In genomic region chr9:14597171-14597799, GRCh38 we compare ENCODE assay signal across 21 cellular contexts.
A peak's percentile ranks its signal among the peaks of the same experiment; 100 is the strongest.
DNase-seq lines count a peak whose midpoint lies in the region; ATAC-seq, FAIRE-seq and TF ChIP-seq lines count a peak whose summit lies in the region.
"Had no signal": no experiment of that assay in that cellular context is flagged by ENCODE, and none has a peak within 500 bp of the region (broad histone marks: within the 10 kb centered on the region; RNA-seq: fewer than 3 reads in every experiment).

No MANE protein-coding gene starts in this region.

- H3K9ac ChIP-seq in endodermal cell (ENCODE audit: extremely low read depth, low read length, poor library complexity, severe bottlenecking) (no peak overlapping the region), kidney (ENCODE audit: low read length in 2 of 2) (no peak overlapping the region)
- H3K9ac ChIP-seq: BLaER1, GM23248 had no signal

- FAIRE-seq in kidney (lab: Jason Lieb, UNC): no peak
- FAIRE-seq: GM12892, GM18507, H54 had no signal

- H3K9me3 Mint-ChIP-seq in endodermal cell: peaks cover 21% of the 10 kb centered on the region
- peaks cover 40 to 54% of the 10 kb centered on the region in 2 donors for H3K9me3 Mint-ChIP-seq in stimulated activated naive CD8-positive, alpha-beta T cell treated with anti-CD3 and anti-CD28 coated beads, Interleukin-15, amount 100 ng/mL, for 72 hours

- ATAC-seq in mucosa of descending colon (peak; percentile 11), sciatic nerve (no peak)
- peak; percentile 26 for ATAC-seq in stimulated activated naive CD8-positive, alpha-beta T cell treated with anti-CD3 and anti-CD28 coated beads, Interleukin-15, amount 100 ng/mL, for 72 hours

- H3K36me3 ChIP-seq in MG63 (peaks cover 27% of the 10 kb centered on the region), endodermal cell (ENCODE audit: control insufficient read depth, insufficient read depth, low read length) (peaks cover 26% of the 10 kb centered on the region), mucosa of descending colon (ENCODE audit: low read depth) (no peaks in the 10 kb centered on the region), kidney (ENCODE audit: control insufficient read depth in 1 of 2, insufficient read depth in 2 of 2, low read length in 2 of 2) (peaks cover 3 to 7% of the 10 kb centered on the region in 2 donors)

- no peaks in the 10 kb centered on the region for H3K27me3 ChIP-seq in MG63
- H3K27me3 ChIP-seq in endodermal cell (ENCODE audit: control insufficient read depth, insufficient read depth, low read length, poor library complexity, severe bottlenecking): no peaks in the 10 kb centered on the region
- H3K27me3 ChIP-seq: BLaER1 had no signal

- no peak overlapping the region for H3K4me3 Mint-ChIP-seq in endodermal cell
- no peak overlapping the region for H3K4me3 Mint-ChIP-seq in stimulated activated naive CD8-positive, alpha-beta T cell treated with anti-CD3 and anti-CD28 coated beads, Interleukin-15, amount 100 ng/mL, for 72 hours
- H3K4me3 Mint-ChIP-seq: CD4-positive, alpha-beta memory T cell had no signal

- TF ChIP-seq CTCF in endodermal cell (conservative IDR thresholded peaks at IDR 0.05) (no peak), mucosa of descending colon (IDR thresholded peaks at IDR 0.05) (no peak), kidney (IDR thresholded peaks at IDR 0.05; ENCODE audit: borderline replicate concordance, extremely low read depth, insufficient read depth) (no peak)

- H3K36me3 Mint-ChIP-seq in endodermal cell (ENCODE audit: low read depth): peaks cover 63% of the 10 kb centered on the region

- H3K27me3 Mint-ChIP-seq in endodermal cell (ENCODE audit: insufficient read depth): no peaks in the 10 kb centered on the region
- H3K27me3 Mint-ChIP-seq in stimulated activated naive CD8-positive, alpha-beta T cell treated with anti-CD3 and anti-CD28 coated beads, Interleukin-15, amount 100 ng/mL, for 72 hours: no peaks in the 10 kb centered on the region
- H3K27me3 Mint-ChIP-seq: CD4-positive, alpha-beta memory T cell had no signal

- peaks cover 33% of the 10 kb centered on the region for H3K9me3 ChIP-seq in MG63
- peaks cover 14% of the 10 kb centered on the region for H3K9me3 ChIP-seq in endodermal cell (ENCODE audit: control insufficient read depth, low read length)
- H3K9me3 ChIP-seq in mucosa of descending colon: peaks cover 8% of the 10 kb centered on the region
- peaks cover 0 to 13% of the 10 kb centered on the region in 2 donors for H3K9me3 ChIP-seq in kidney (ENCODE audit: control insufficient read depth in 1 of 2, low read length in 2 of 2)

- H3K4me3 ChIP-seq in MG63: no peak overlapping the region
- no peak overlapping the region for H3K4me3 ChIP-seq in endodermal cell (ENCODE audit: low read length)
- no peak overlapping the region for H3K4me3 ChIP-seq in mucosa of descending colon
- no peak overlapping the region for H3K4me3 ChIP-seq in kidney (ENCODE audit: low read length in 2 of 2)
- H3K4me3 ChIP-seq: BLaER1, GM23248 had no signal

- H3K27ac Mint-ChIP-seq in endodermal cell: peak overlapping the region; percentile 10
- no peak overlapping the region for H3K27ac Mint-ChIP-seq in stimulated activated naive CD8-positive, alpha-beta T cell treated with anti-CD3 and anti-CD28 coated beads, Interleukin-15, amount 100 ng/mL, for 72 hours

- 95 to 100% methylated on average over 2 to 7 of the region's 7 CpGs for WGBS in endodermal cell (ENCODE audit: insufficient coverage in 1 of 2, insufficient read length in 1 of 2), 2 experiments

- no peak overlapping the region for H3K27ac ChIP-seq in endodermal cell (ENCODE audit: low read depth, low read length)
- no peak overlapping the region for H3K27ac ChIP-seq in kidney (ENCODE audit: low read depth in 2 of 2, low read length in 2 of 2)
- H3K27ac ChIP-seq: BLaER1, GM23248, HL-60 had no signal

- intact Hi-C loops in mucosa of descending colon (cut with DNase I, micrococcal nuclease) (no loop called here), sciatic nerve (cut with DNase I) (no loop called here), kidney (cut with DNase I) (no loop called here)

- DNase-seq in MG63: peak; percentile 43
- DNase-seq in endodermal cell: no peak
- DNase-seq in mucosa of descending colon: no peak
- DNase-seq in stimulated activated naive CD8-positive, alpha-beta T cell treated with anti-CD3 and anti-CD28 coated beads, Interleukin-15, amount 100 ng/mL, for 72 hours: no peak
- no peak for DNase-seq in sciatic nerve (ENCODE audit: low spot score)
- DNase-seq in HUDEP-2 (lab: John Stamatoyannopoulos, UW; ENCODE audit: unreplicated experiment in 76 of 76): no peak
- DNase-seq in stimulated activated CD4-positive, alpha-beta T cell treated with anti-CD3 and anti-CD28 coated beads, Interleukin-12 subunit alpha, Interleukin-12 subunit beta, amount 100 ng/mL, for 4 hours: no peak
- DNase-seq in kidney: no peak
- DNase-seq: 8988T; CD4-positive, alpha-beta memory T cell; DMS153; DMS79; GDM1; GM23248; HCEC 1CT had no signal

- no peaks in the 10 kb centered on the region for H3K4me1 ChIP-seq in endodermal cell (ENCODE audit: control insufficient read depth, insufficient read depth, low read length)
- no peaks in the 10 kb centered on the region for H3K4me1 ChIP-seq in mucosa of descending colon (ENCODE audit: low read depth)
- no peaks in the 10 kb centered on the region for H3K4me1 ChIP-seq in kidney (ENCODE audit: control insufficient read depth in 1 of 2, insufficient read depth in 1 of 2, low read depth in 1 of 2, low read length in 2 of 2)
- H3K4me1 ChIP-seq: BLaER1 had no signal

- peaks cover 2% of the 10 kb centered on the region for H3K4me1 Mint-ChIP-seq in endodermal cell
- no peaks in the 10 kb centered on the region for H3K4me1 Mint-ChIP-seq in stimulated activated naive CD8-positive, alpha-beta T cell treated with anti-CD3 and anti-CD28 coated beads, Interleukin-15, amount 100 ng/mL, for 72 hours
- H3K4me1 Mint-ChIP-seq: CD14-positive monocyte; CD4-positive, alpha-beta memory T cell had no signal
